ENCODE assay signal across 19 cellular contexts in genomic region chr1:173127369-173128307, GRCh38.
"Had no signal": no experiment of that assay in that cellular context is flagged by ENCODE, and none has a peak within 500 bp of the region (broad histone marks: within the 10 kb centered on the region; RNA-seq: fewer than 3 reads in every experiment).

No MANE protein-coding gene starts in this region.

- H3K4me3 Mint-ChIP-seq: activated CD4-positive, alpha-beta T cell treated with anti-CD3 and anti-CD28 coated beads for 36 hours; activated naive CD4-positive, alpha-beta T cell treated with anti-CD3 and anti-CD28 coated beads, Interleukin-2, amount 50 U/mL, for 24 hours; immature natural killer cell; naive B cell; neural progenitor cell; stimulated activated memory B cell treated with anti-CD40 and anti-IgM and Interleukin-4, amounts not matched to agents 10 μg/mL and 1 μg/mL and 100 μg/mL, for 72 hours had no signal

- H3K36me3 Mint-ChIP-seq: activated naive CD4-positive, alpha-beta T cell treated with anti-CD3 and anti-CD28 coated beads, Interleukin-2, amount 50 U/mL, for 24 hours; immature natural killer cell; naive B cell; neural progenitor cell had no signal

- H3K27me3 ChIP-seq: ascending aorta, breast epithelium, gastrocnemius medialis, heart right ventricle, neural progenitor cell, sigmoid colon, spleen had no signal

- H3K27ac Mint-ChIP-seq: activated CD4-positive, alpha-beta T cell treated with anti-CD3 and anti-CD28 coated beads for 36 hours; activated naive CD4-positive, alpha-beta T cell treated with anti-CD3 and anti-CD28 coated beads, Interleukin-2, amount 50 U/mL, for 24 hours; immature natural killer cell; neural progenitor cell; stimulated activated memory B cell treated with anti-CD40 and anti-IgM and Interleukin-4, amounts not matched to agents 10 μg/mL and 1 μg/mL and 100 μg/mL, for 72 hours had no signal

- FAIRE-seq: TTC549 had no signal

- H3K9me3 Mint-ChIP-seq: activated naive CD4-positive, alpha-beta T cell treated with anti-CD3 and anti-CD28 coated beads, Interleukin-2, amount 50 U/mL, for 24 hours; immature natural killer cell; neural progenitor cell had no signal

- ATAC-seq: activated CD4-positive, alpha-beta T cell treated with anti-CD3 and anti-CD28 coated beads for 36 hours; gastrocnemius medialis; heart right ventricle; stimulated activated memory B cell treated with anti-CD40 and anti-IgM and Interleukin-4, amounts not matched to agents 10 μg/mL and 1 μg/mL and 100 μg/mL, for 72 hours had no signal

- H3K27me3 Mint-ChIP-seq: activated CD4-positive, alpha-beta T cell treated with anti-CD3 and anti-CD28 coated beads for 36 hours; activated naive CD4-positive, alpha-beta T cell treated with anti-CD3 and anti-CD28 coated beads, Interleukin-2, amount 50 U/mL, for 24 hours; naive B cell; stimulated activated memory B cell treated with anti-CD40 and anti-IgM and Interleukin-4, amounts not matched to agents 10 μg/mL and 1 μg/mL and 100 μg/mL, for 72 hours had no signal

- H3K4me3 ChIP-seq: ascending aorta, breast epithelium, gastrocnemius medialis, heart right ventricle, neural progenitor cell, sigmoid colon, spleen, thoracic aorta had no signal

- H3K9me3 ChIP-seq: ascending aorta, breast epithelium, gastrocnemius medialis, heart right ventricle, sigmoid colon, spleen, thoracic aorta had no signal

- H3K27ac ChIP-seq: ascending aorta, breast epithelium, gastrocnemius medialis, heart right ventricle, neural progenitor cell, sigmoid colon, spleen, thoracic aorta had no signal

- H3K9ac ChIP-seq: neural progenitor cell had no signal

- H3K36me3 ChIP-seq: ascending aorta, breast epithelium, gastrocnemius medialis, heart right ventricle, neural progenitor cell, sigmoid colon, spleen, thoracic aorta had no signal

- DNase-seq: activated CD4-positive, alpha-beta T cell treated with anti-CD3 and anti-CD28 coated beads for 36 hours; activated CD4-positive, alpha-beta T cell treated with anti-CD3 and anti-CD28 coated beads, Interleukin-2, amount 50 U/mL, for 48 hours; activated gamma-delta T cell; effector CD4-positive, alpha-beta T cell; gastrocnemius medialis; heart right ventricle; immature natural killer cell; naive B cell; sigmoid colon; spleen; stimulated activated CD4-positive, alpha-beta T cell treated with anti-CD3 and anti-CD28 coated beads, Interleukin-4, amount 100 ng/mL, for 4 hours; SW 1271 had no signal

- H3K4me2 ChIP-seq: neural progenitor cell had no signal

- H2AFZ ChIP-seq: neural progenitor cell had no signal
